ENCODE assay signal across 16 cellular contexts in the genomic region with DNA sequence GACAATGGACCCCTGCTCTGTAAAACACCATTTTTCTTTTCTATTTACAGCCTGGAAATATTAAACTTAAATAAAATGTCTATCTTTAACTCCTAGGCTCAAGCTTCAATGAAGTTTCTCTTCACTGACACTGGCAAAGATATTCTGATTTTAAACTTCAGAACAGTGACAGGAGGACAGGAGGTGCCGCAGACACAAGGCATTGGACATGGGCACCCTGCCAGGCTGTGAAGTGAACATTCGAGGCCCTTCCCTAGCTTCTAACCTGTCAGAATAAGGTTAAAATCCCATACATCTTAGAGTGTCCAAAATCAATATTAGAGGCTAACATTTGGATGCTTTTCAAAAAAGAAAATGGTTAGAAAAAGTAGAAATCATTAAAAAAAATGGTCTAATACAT. TPM values are rescaled to one million over a fixed set of nuclear protein-coding genes. Genes with fewer than 3 reads are reported as not detected.
DNase-seq lines count a peak whose midpoint lies in the region; ATAC-seq and TF ChIP-seq lines count a peak whose summit lies in the region.
"Had no signal": no experiment of that assay in that cellular context is flagged by ENCODE, and none has a peak within 500 bp of the region (broad histone marks: within the 10 kb centered on the region; RNA-seq: fewer than 3 reads in every experiment).

No MANE protein-coding gene starts in this region.

- H3K4me1 ChIP-seq in MM.1S (ENCODE audit: low read length) (peaks cover 15% of the 10 kb centered on the region), heart right ventricle (peaks cover 0 to 69% (median 35%) of the 10 kb centered on the region in 9 donors), right cardiac atrium (ENCODE audit: control insufficient read depth, insufficient read depth, low read length) (peaks cover 5% of the 10 kb centered on the region)
- H3K4me1 ChIP-seq: A549, BE2C had no signal

- no peaks in the 10 kb centered on the region for H3K79me2 ChIP-seq in MM.1S (ENCODE audit: low read length)

- H3K36me3 ChIP-seq in MM.1S (replicated peaks; ENCODE audit: insufficient read depth, low read length): no peaks in the 10 kb centered on the region
- H3K36me3 ChIP-seq in heart right ventricle: no peaks in the 10 kb centered on the region
- H3K36me3 ChIP-seq: BE2C had no signal

- H4K20me1 ChIP-seq in MM.1S (ENCODE audit: insufficient read depth, low read length): no peaks in the 10 kb centered on the region

- H2AFZ ChIP-seq in MM.1S (ENCODE audit: low read length): no peak overlapping the region
- H2AFZ ChIP-seq: GM23338 had no signal

- ATAC-seq in heart right ventricle: peak in 4 of 8 donors; percentile 43 to 56 (median 52)
- peak in 1 of 2 donors; percentile 40 for ATAC-seq in right cardiac atrium
- ATAC-seq in GM21576 (IDR thresholded peaks at IDR 0.05; ENCODE audit: unreplicated experiment): no peak
- ATAC-seq: A549; CD8-positive, alpha-beta T cell; GM23338 had no signal

- peaks cover 90% of the 10 kb centered on the region for H3K4me1 Mint-ChIP-seq in chondrocyte (ENCODE audit: low read depth)
- H3K4me1 Mint-ChIP-seq: CD14-positive monocyte had no signal

- DNase-seq in MM.1S (no peak), chondrocyte (ENCODE audit: low spot score) (no peak), heart right ventricle (peak; percentile 40 to 57), right cardiac atrium (peak; percentile 21 to 72 (median 68)), H4 (ENCODE audit: low spot score) (no peak), C1 segment of cervical spinal cord (lab: John Stamatoyannopoulos, UW) (no peak)
- DNase-seq: BE2C; CD8-positive, alpha-beta T cell; DMS 273 treated with DMSO at 0.1 percent for 48 hours; H9 had no signal

- peak overlapping the region; percentile 79 for H3K4me2 ChIP-seq in MM.1S (ENCODE audit: low read depth, low read length)
- H3K4me2 ChIP-seq: A549, GM23338 had no signal

- no peak overlapping the region for H3K4me3 Mint-ChIP-seq in chondrocyte (ENCODE audit: unreplicated experiment)
- H3K4me3 Mint-ChIP-seq: CD14-positive monocyte; CD8-positive, alpha-beta T cell; GM23338; H9 had no signal

- H3K36me3 Mint-ChIP-seq in chondrocyte (ENCODE audit: low read depth): peaks cover 8% of the 10 kb centered on the region
- H3K36me3 Mint-ChIP-seq: CD14-positive monocyte; CD8-positive, alpha-beta T cell had no signal

- H3K27ac Mint-ChIP-seq in chondrocyte (ENCODE audit: unreplicated experiment): peak overlapping the region; percentile 95
- H3K27ac Mint-ChIP-seq: CD14-positive monocyte; CD8-positive, alpha-beta T cell; GM23338 had no signal

- no peaks in the 10 kb centered on the region for H3K27me3 Mint-ChIP-seq in chondrocyte (ENCODE audit: low read depth)

- H3K27ac ChIP-seq in MM.1S (ENCODE audit: low read length) (no peak overlapping the region), heart right ventricle (peak overlapping the region in 7 of 10 donors; percentile 45 to 83 (median 61)), right cardiac atrium (ENCODE audit: low read length) (peak overlapping the region; percentile 54)
- H3K27ac ChIP-seq: A549 had no signal

- no peaks in the 10 kb centered on the region for H3K9me3 ChIP-seq in MM.1S (replicated peaks; ENCODE audit: insufficient read depth, low read length)
- no peaks in the 10 kb centered on the region for H3K9me3 ChIP-seq in heart right ventricle
- H3K9me3 ChIP-seq in right cardiac atrium (ENCODE audit: control insufficient read depth, low read length): peaks cover 1% of the 10 kb centered on the region
- H3K9me3 ChIP-seq: A549, BE2C had no signal

- H3K27me3 ChIP-seq in MM.1S (replicated peaks; ENCODE audit: insufficient read depth, low read length) (no peaks in the 10 kb centered on the region), heart right ventricle (no peaks in the 10 kb centered on the region), right cardiac atrium (ENCODE audit: control insufficient read depth, insufficient read depth) (no peaks in the 10 kb centered on the region)
- H3K27me3 ChIP-seq: BE2C had no signal

- TF ChIP-seq CTCF in MM.1S (IDR thresholded peaks at IDR 0.05; ENCODE audit: low read length) (no peak), chondrocyte (IDR thresholded peaks at IDR 0.05) (no peak), heart right ventricle (IDR thresholded peaks at IDR 0.05) (no peak)

- intact Hi-C loops in heart right ventricle (cut with DNase I): no loop called here
- intact Hi-C loops in right cardiac atrium (cut with DNase I): loop anchor here in 1 of 4 donors (10.0 kb wide), 1 partner anchor 182 kb away; no protein-coding TSS in a partner anchor

- H3K9me2 ChIP-seq in MM.1S (replicated peaks; ENCODE audit: insufficient read depth, low read length): no peaks in the 10 kb centered on the region

- WGBS in heart right ventricle, 2 donors: 31 to 35% methylated on average over 2 of the region's 2 CpGs
- WGBS in right cardiac atrium: 41% methylated on average over 2 of the region's 2 CpGs

- H3K4me3 ChIP-seq in MM.1S (ENCODE audit: low read length) (peak overlapping the region; percentile 16; the same call in 1 of the 2 replicates), heart right ventricle (no peak overlapping the region), right cardiac atrium (ENCODE audit: low read length) (no peak overlapping the region)
- H3K4me3 ChIP-seq: A549, GM12878, GM23338 had no signal

- peaks cover 11% of the 10 kb centered on the region for H3F3A ChIP-seq in MM.1S (ENCODE audit: insufficient read depth, low read length)

- no peaks in the 10 kb centered on the region for H3K9me3 Mint-ChIP-seq in chondrocyte (ENCODE audit: low read depth)
- H3K9me3 Mint-ChIP-seq: CD8-positive, alpha-beta T cell; GM23338; H9 had no signal

- no peak overlapping the region for H3K9ac ChIP-seq in MM.1S (ENCODE audit: low read length)

RNA-seq across cellular contexts. Expression of gene SEMA5A, which starts 9.2 kb away (rescaled TPM):
- total RNA-seq in chondrocyte (81.2 to 249 TPM (median 239 TPM) in 3 replicates), heart right ventricle (10 to 100 TPM; 25.7 to 71.5 (median 49.9) TPM), right cardiac atrium (10 to 100 TPM; 23.2 to 28.2 (median 25.3) TPM)
- polyA plus RNA-seq in heart right ventricle (1 to 10 TPM; 1.9 to 4.0 TPM), right cardiac atrium (6.7 TPM)
- 13.7 and 20.4 TPM in 2 replicates for total RNA-seq in H4 (2014; rRNA removed; shearing (Covaris generic))
- total RNA-seq: HT-29 had no signal
- polyA plus RNA-seq: A549, CD14-positive monocyte had no signal

Comparison
In these comparisons a context has a peak if more than half of its experiments do, and no peak if none do; other contexts are left out.
1. DNase-seq: peak in heart right ventricle (2 of 2) and right cardiac atrium (3 of 3); none in MM.1S (single experiment), chondrocyte (single experiment), H4 (single experiment) and C1 segment of cervical spinal cord (0 of 14).